Comparison of ENCODE assay signal across 1 cellular context in genomic region chr14:103961928-103962578, GRCh38.
TF ChIP-seq lines count a peak whose summit lies in the region.

No MANE protein-coding gene starts in this region.

TF ChIP-seq in K562, 482 proteins besides CTCF, POLR2A, EP300 and RAD21:
- TF ChIP-seq MAFF (IDR thresholded peaks at IDR 0.05; ENCODE audit: low read length): peak; percentile 6; the same call in 1 of the 2 replicates
- peak; percentile 48; the same call in 1 of the 2 replicates for TF ChIP-seq ZNF316 (IDR thresholded peaks at IDR 0.05)
- peak; percentile 45; the same call in 1 of the 2 replicates for TF ChIP-seq MAFG (tag; conservative IDR thresholded peaks at IDR 0.05)
- TF ChIP-seq MAFK (IDR thresholded peaks at IDR 0.05; ENCODE audit: low read length): peak; percentile 31; the same call in 1 of the 2 replicates
- no peak for TF ChIP-seq CBX5 (IDR thresholded peaks at IDR 0.05; ENCODE audit: borderline replicate concordance, low read depth)
- TF ChIP-seq HDAC3 (IDR thresholded peaks at IDR 0.05; ENCODE audit: borderline replicate concordance, partially characterized antibody): no peak
- TF ChIP-seq OTX1 (CRISPR knock-in tag; IDR thresholded peaks at IDR 0.05): no peak
